Comparison of ENCODE assay signal across 11 cellular contexts in the genomic region with DNA sequence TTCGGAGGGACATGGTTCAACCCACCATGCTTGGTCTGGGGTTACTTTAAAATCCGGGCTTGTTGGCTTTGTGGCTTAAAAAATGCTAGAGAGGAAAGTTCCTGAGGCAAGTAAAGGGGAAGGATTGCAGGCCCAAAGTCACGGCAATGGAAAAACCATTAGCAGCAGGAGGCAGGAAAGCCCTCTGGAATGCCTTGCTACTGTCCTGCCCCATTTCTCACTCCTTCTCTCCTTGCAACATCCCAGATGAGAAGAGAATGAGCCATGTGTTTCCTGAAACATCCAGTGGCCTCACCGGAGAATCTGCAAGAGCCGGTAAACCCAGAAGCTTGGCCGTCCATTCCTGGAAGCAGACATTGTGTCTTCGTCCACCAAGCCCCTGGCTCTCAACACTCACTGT.
"Had no signal": no experiment of that assay in that cellular context is flagged by ENCODE, and none has a peak within 500 bp of the region (broad histone marks: within the 10 kb centered on the region; RNA-seq: fewer than 3 reads in every experiment).

No MANE protein-coding gene starts in this region.

- ATAC-seq: gastrocnemius medialis, left colon, sciatic nerve, T-helper 17 cell had no signal

- H3K27me3 ChIP-seq: gastrocnemius medialis, tibial artery, vagina had no signal

- H3K4me3 ChIP-seq: gastrocnemius medialis, lung, psoas muscle, tibial artery, vagina had no signal

- H3K36me3 ChIP-seq: gastrocnemius medialis, tibial artery, vagina had no signal

- H3K27ac ChIP-seq: gastrocnemius medialis, psoas muscle, vagina had no signal

- DNase-seq: activated CD8-positive, alpha-beta T cell treated with anti-CD3 and anti-CD28 coated beads for 36 hours; activated naive CD8-positive, alpha-beta T cell treated with anti-CD3 and anti-CD28 coated beads, Interleukin-2, amount 10 ng/mL, durations not matched to agents 7 days and 5 days; activated T-cell treated with anti-CD3 and anti-CD28 coated beads, Interleukin-2, amount 50 U/mL, for 4 hours; gastrocnemius medialis; left colon; psoas muscle; T-helper 17 cell; tibial artery had no signal

- H3K4me1 ChIP-seq: psoas muscle, vagina had no signal

- H3K9me3 ChIP-seq: gastrocnemius medialis, psoas muscle, tibial artery, vagina had no signal
